8 cellular contexts compared by ENCODE assay signal in genomic region chr11:75583710-75584658, GRCh38. TPM values are rescaled to one million over a fixed set of nuclear protein-coding genes. Genes with fewer than 3 reads are reported as not detected.
DNase-seq lines count a peak whose midpoint lies in the region; ATAC-seq and TF ChIP-seq lines count a peak whose summit lies in the region.

No MANE protein-coding gene starts in this region.

- peak; percentile 56 for DNase-seq in GM13976 (ENCODE audit: low spot score)
- peak; percentile 77 for DNase-seq in NCI-H748 (lab: John Stamatoyannopoulos, UW; ENCODE audit: unreplicated experiment)
- DNase-seq in body of pancreas: peak; percentile 25 to 63 (median 54)
- no peak for DNase-seq in iPS DF 6.9 (ENCODE audit: low read depth, low spot score)
- DNase-seq in putamen (ENCODE audit: low spot score): peak; percentile 72

- H3K9me3 ChIP-seq in body of pancreas (no peaks in the 10 kb centered on the region), iPS DF 6.9 (ENCODE audit: control insufficient read depth, insufficient read depth, low read length) (no peaks in the 10 kb centered on the region)

- H3K36me3 ChIP-seq in ACC112 (ENCODE audit: insufficient read depth, low read length): no peaks in the 10 kb centered on the region
- H3K36me3 ChIP-seq in body of pancreas (replicated peaks in 1 of 2; ENCODE audit: insufficient read depth in 1 of 2, low read depth in 2 of 2): no peaks in the 10 kb centered on the region
- H3K36me3 ChIP-seq in iPS DF 6.9 (ENCODE audit: control insufficient read depth, insufficient read depth, low read length): no peaks in the 10 kb centered on the region

- no peaks in the 10 kb centered on the region for H3K79me2 ChIP-seq in ACC112 (ENCODE audit: control insufficient read depth, insufficient read depth, low read length, unreplicated experiment)

- in situ Hi-C loops in GM13976 (cut with MboI; ENCODE audit: low sequenced_read_pairs, unreplicated experiment): no loop called here

- H3K27me3 ChIP-seq in ACC112 (ENCODE audit: insufficient read depth, low read length): no peaks in the 10 kb centered on the region
- no peaks in the 10 kb centered on the region for H3K27me3 ChIP-seq in body of pancreas
- H3K27me3 ChIP-seq in iPS DF 6.9 (ENCODE audit: control insufficient read depth, insufficient read depth, low read length): no peaks in the 10 kb centered on the region

- H3K4me1 ChIP-seq in ACC112 (ENCODE audit: control insufficient read depth, insufficient read depth, low read length, unreplicated experiment): peaks cover 8% of the 10 kb centered on the region
- peaks cover 22% of the 10 kb centered on the region for H3K4me1 ChIP-seq in body of pancreas
- H3K4me1 ChIP-seq in iPS DF 6.9 (ENCODE audit: control insufficient read depth, insufficient read depth, low read length): peaks cover 2% of the 10 kb centered on the region; the same call in 1 of the 2 replicates

- intact Hi-C loops in body of pancreas (cut with DNase I): no loop called here

- ATAC-seq in body of pancreas: peak; percentile 33
- no peak for ATAC-seq in HG03097 (IDR thresholded peaks at IDR 0.05; ENCODE audit: low FRiP score, unreplicated experiment)
- no peak for ATAC-seq in GM19455 (IDR thresholded peaks at IDR 0.05; ENCODE audit: unreplicated experiment)

- H2AFZ ChIP-seq in ACC112 (ENCODE audit: low read length, unreplicated experiment): peak overlapping the region; percentile 81

- TF ChIP-seq CTCF in GM13976 (IDR thresholded peaks at IDR 0.05; ENCODE audit: borderline replicate concordance, control extremely low read depth, extremely low read depth, insufficient read depth, missing control alignments): no peak
- TF ChIP-seq CTCF in body of pancreas (IDR thresholded peaks at IDR 0.05): no peak

- H3K27ac ChIP-seq in ACC112 (ENCODE audit: low read depth, low read length) (peak overlapping the region; percentile 62), body of pancreas (peak overlapping the region; percentile 69 to 83 (median 76)), iPS DF 6.9 (ENCODE audit: low read length) (no peak overlapping the region)

- peak overlapping the region; percentile 76 for H3K4me3 ChIP-seq in ACC112 (ENCODE audit: low read depth, low read length)
- H3K4me3 ChIP-seq in body of pancreas: peak overlapping the region; percentile 3 to 66
- peak overlapping the region; percentile 60; the same call in 1 of the 2 replicates for H3K4me3 ChIP-seq in iPS DF 6.9 (ENCODE audit: low read length)

- TF ChIP-seq POLR2A in body of pancreas (IDR thresholded peaks at IDR 0.05): no peak

- 42 to 60% methylated on average over 34 to 39 of the region's 42 CpGs for WGBS in body of pancreas, 2 donors
- no CpG with 5 or more reads among the region's 42 CpGs for WGBS in iPS DF 6.9 (ENCODE audit: insufficient coverage, insufficient read length)

RNA-seq across cellular contexts. Expression of gene SERPINH1, which starts 21.9 kb away (rescaled TPM):
- total RNA-seq in body of pancreas: 100 to 1,000 TPM in 1 of 2 donors, 10 to 100 TPM in 1; 78.3 to 166 TPM

RNA-seq across cellular contexts. Expression of gene GDPD5, which starts 58.2 kb away (rescaled TPM):
- 10 to 100 TPM; 29.6 to 73.2 TPM for total RNA-seq in body of pancreas
